ENCODE assay signal across 8 cellular contexts in genomic region chr17:44947461-44948314, GRCh38. TPM values are rescaled to one million over a fixed set of nuclear protein-coding genes. Genes with fewer than 3 reads are reported as not detected.
A peak's percentile ranks its signal among the peaks of the same experiment; 100 is the strongest.
DNase-seq lines count a peak whose midpoint lies in the region; ATAC-seq and TF ChIP-seq lines count a peak whose summit lies in the region.

KIF18B (minus strand) TSS chr17:44947773; CDS start chr17:44936344, 11,429 bp downstream.

- CTCF ChIA-PET in CD4-positive, alpha-beta T cell (lab: Charles Lee) = interaction anchor here (1.0 kb wide), 1 partner anchor 72 kb away, joined by 4 read pairs; no protein-coding TSS in a partner anchor

- H3K27me3 ChIP-seq in CD4-positive, alpha-beta T cell (ENCODE audit: control insufficient read depth, insufficient read depth, low read length) = no peaks in the 10 kb centered on the region
- H3K27me3 ChIP-seq in dorsolateral prefrontal cortex = peaks cover 0 to 14% (median 3%) of the 10 kb centered on the region in 45 donors

- no peak for TF ChIP-seq POLR2A in lower leg skin (IDR thresholded peaks at IDR 0.05)

- intact Hi-C loops in CD4-positive, alpha-beta T cell (cut with DNase I, micrococcal nuclease) = loop anchor here in 1 of 2 experiments (1.0 to 5.0 kb wide), 4 partner anchors 21 to 172 kb away; partner anchors contain the start of genes C1QL1 and DCAKD
- intact Hi-C loops in dorsolateral prefrontal cortex (cut with DNase I) = no loop called here
- intact Hi-C loops in lower leg skin (cut with DNase I; ENCODE audit: low total_unique reads) = no loop called here

- DNase-seq in CD4-positive, alpha-beta T cell = peak; percentile 77 to 86 (median 83)
- DNase-seq in HK-2 (ENCODE audit: unreplicated experiment) (peak; percentile 95), NCI-H82 treated with DMSO at 0.1 percent for 48 hours (lab: John Stamatoyannopoulos, UW; ENCODE audit: unreplicated experiment) (peak; percentile 94), dorsolateral prefrontal cortex (peak; percentile 70 to 91 (median 86)), lower leg skin (ENCODE audit: low spot score in 2 of 2) (peak; percentile 89 to 97)
- peak; percentile 91 to 95 for DNase-seq in activated CD4-positive, alpha-beta T cell treated with anti-CD3 and anti-CD28 coated beads, Interleukin-2, amount 50 U/mL, for 48 hours
- DNase-seq in stimulated activated CD4-positive, alpha-beta T cell treated with anti-CD3 and anti-CD28 coated beads, Interleukin-4, amount 100 ng/mL, for 4 hours = peak; percentile 81 to 85

- H3K4me3 Mint-ChIP-seq in CD4-positive, alpha-beta T cell = peak within 1 kb of the TSS; percentile 93

- peak within 1 kb of the TSS; percentile 25 for H3K27ac ChIP-seq in CD4-positive, alpha-beta T cell (ENCODE audit: low read depth, low read length)
- H3K27ac ChIP-seq in dorsolateral prefrontal cortex = peak within 1 kb of the TSS in 21 of 59 donors; percentile 1 to 79 (median 54)

- H3K9me3 Mint-ChIP-seq in CD4-positive, alpha-beta T cell = no peaks in the 10 kb centered on the region

- peaks cover 7% of the 10 kb centered on the region for H3K4me1 Mint-ChIP-seq in CD4-positive, alpha-beta T cell (ENCODE audit: low read depth)

- no peaks in the 10 kb centered on the region for H3K27me3 Mint-ChIP-seq in CD4-positive, alpha-beta T cell

- no peak for TF ChIP-seq CTCF in CD4-positive, alpha-beta T cell (IDR thresholded peaks at IDR 0.05)
- TF ChIP-seq CTCF in dorsolateral prefrontal cortex (IDR thresholded peaks at IDR 0.05 in 54 of 56, conservative IDR thresholded peaks at IDR 0.05 in 2 of 56; ENCODE audit: low read depth in 1 of 56, partially characterized antibody in 56 of 56) (peak in 9 of 56 donors; percentile 4 to 20 (median 13)), lower leg skin (IDR thresholded peaks at IDR 0.05) (no peak)

- peak; percentile 98 for ATAC-seq in CD4-positive, alpha-beta T cell (ENCODE audit: poor library complexity)
- peak; percentile 83 for ATAC-seq in GM19397 (IDR thresholded peaks at IDR 0.05; ENCODE audit: unreplicated experiment)

- no peaks in the 10 kb centered on the region for H3K36me3 Mint-ChIP-seq in CD4-positive, alpha-beta T cell (ENCODE audit: low read depth)

- H3K27ac Mint-ChIP-seq in CD4-positive, alpha-beta T cell = peak within 1 kb of the TSS; percentile 85

- H3K4me3 ChIP-seq in dorsolateral prefrontal cortex (peak within 1 kb of the TSS; percentile 46 to 85 (median 69)), lower leg skin (ENCODE audit: low read depth, poor library complexity, severe bottlenecking) (peak within 1 kb of the TSS; percentile 32)

- 4 to 5% methylated on average over 23 to 26 of the region's 62 CpGs for WGBS in lower leg skin, 2 donors

- H3K9me3 ChIP-seq in CD4-positive, alpha-beta T cell (ENCODE audit: control insufficient read depth, low read length) = no peaks in the 10 kb centered on the region

- POLR2A ChIA-PET in CD4-positive, alpha-beta T cell (lab: Charles Lee) = no interaction called here

RNA-seq across cellular contexts. Expression of gene KIF18B, which starts in this region (rescaled TPM):
- under 1 TPM; 0.05 to 0.08 TPM for total RNA-seq in CD4-positive, alpha-beta T cell
- total RNA-seq in dorsolateral prefrontal cortex (1 to 10 TPM in 5 of 120 experiments, under 1 TPM in 98, not detected in 17; 0.10 to 2.1 (median 0.33) TPM), lower leg skin (1 to 10 TPM; 1.0 to 2.4 (median 1.5) TPM)

Comparison
In these comparisons a context has a peak if more than half of its experiments do, and no peak if none do; other contexts are left out.
1. Peak in DNase-seq, ATAC-seq and H3K27ac ChIP-seq in CD4-positive, alpha-beta T cell; RNA of the gene not detected or under 1 TPM.